8 cellular contexts compared by ENCODE assay signal in the genomic region with DNA sequence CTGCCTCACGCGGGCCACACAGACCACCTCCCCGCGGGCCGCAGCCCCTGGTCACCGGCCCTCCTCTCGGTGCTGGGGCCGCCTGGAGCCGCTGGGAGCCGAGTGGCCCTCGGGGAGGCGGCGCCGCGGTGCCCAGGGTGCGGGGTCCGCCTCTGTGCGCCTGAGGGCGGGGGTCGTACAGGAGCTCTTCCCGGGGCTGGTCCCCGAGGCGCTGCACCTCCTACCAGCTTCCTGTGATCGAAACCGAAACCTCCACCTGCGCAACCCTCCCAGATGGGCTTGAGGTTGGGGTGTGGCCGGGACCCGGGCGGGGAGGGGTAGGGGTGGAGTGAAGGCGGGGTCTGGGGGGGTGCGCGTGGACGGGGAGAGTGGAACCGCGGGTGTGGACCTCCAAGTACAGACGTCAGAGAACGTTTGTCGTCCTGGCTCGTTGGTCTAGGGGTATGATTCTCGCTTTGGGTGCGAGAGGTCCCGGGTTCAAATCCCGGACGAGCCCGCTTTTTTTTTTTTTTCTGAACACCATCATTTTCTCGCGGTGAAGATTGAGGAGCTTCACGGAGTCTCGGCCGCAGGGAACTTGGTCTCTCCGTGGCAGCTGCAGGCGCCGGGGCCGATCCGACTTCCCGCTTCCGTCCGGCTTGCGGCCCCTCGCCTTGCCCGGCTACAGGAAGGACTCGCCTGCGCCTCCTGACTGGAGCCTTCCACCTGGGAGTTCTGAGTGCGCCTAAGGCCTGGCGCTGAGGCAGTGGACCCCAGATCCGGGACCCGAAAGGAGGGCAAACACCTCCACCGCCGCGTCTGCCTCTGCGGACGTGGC. TPM values are rescaled to one million over a fixed set of nuclear protein-coding genes. Genes with fewer than 3 reads are reported as not detected.
DNase-seq lines count a peak whose midpoint lies in the region; ATAC-seq, FAIRE-seq and TF ChIP-seq lines count a peak whose summit lies in the region.

No MANE protein-coding gene starts in this region.

- FAIRE-seq in GM19239 (lab: Jason Lieb, UNC), result peak; percentile 47

- peak overlapping the region; percentile 89 for H3K4me3 Mint-ChIP-seq in activated naive CD4-positive, alpha-beta T cell treated with anti-CD3 and anti-CD28 coated beads for 36 hours

- peaks cover 15% of the 10 kb centered on the region for H3K4me1 Mint-ChIP-seq in activated naive CD4-positive, alpha-beta T cell treated with anti-CD3 and anti-CD28 coated beads for 36 hours (ENCODE audit: low read depth)

- peaks cover 47% of the 10 kb centered on the region for H3K27me3 ChIP-seq in thymus (ENCODE audit: control insufficient read depth, insufficient read depth)

- peak overlapping the region; percentile 78 for H3K27ac Mint-ChIP-seq in activated naive CD4-positive, alpha-beta T cell treated with anti-CD3 and anti-CD28 coated beads for 36 hours

- peaks cover 2% of the 10 kb centered on the region for H3K9me3 ChIP-seq in thymus (ENCODE audit: control insufficient read depth)

- H3K36me3 ChIP-seq in thymus (ENCODE audit: control insufficient read depth, insufficient read depth), result no peaks in the 10 kb centered on the region

- H3K4me3 ChIP-seq in Jurkat, Clone E6-1 (ENCODE audit: low read length), result peak overlapping the region; percentile 76
- peak overlapping the region; percentile 79 for H3K4me3 ChIP-seq in thymus (ENCODE audit: low read length)

- H3K27me3 Mint-ChIP-seq in activated naive CD4-positive, alpha-beta T cell treated with anti-CD3 and anti-CD28 coated beads for 36 hours (ENCODE audit: low read depth), result peaks cover 6% of the 10 kb centered on the region

- H3K27ac ChIP-seq in thymus (ENCODE audit: low read depth), result peak overlapping the region; percentile 46

- no peaks in the 10 kb centered on the region for H3K36me3 Mint-ChIP-seq in activated naive CD4-positive, alpha-beta T cell treated with anti-CD3 and anti-CD28 coated beads for 36 hours (ENCODE audit: low read depth)

- peaks cover 11% of the 10 kb centered on the region for H3K4me1 ChIP-seq in thymus (ENCODE audit: control insufficient read depth, insufficient read depth, low read length)

- under 1% methylated on average over 72 of the region's 72 CpGs for WGBS in thymus

- DNase-seq in AG20443 (ENCODE audit: low spot score) (peak; percentile 95), GM19239 (ENCODE audit: insufficient read length, low spot score) (peak; percentile 66), SK-N-DZ (ENCODE audit: low spot score) (peak; percentile 69), germinal center (ENCODE audit: low spot score) (peak; percentile 90), omental fat pad (ENCODE audit: low spot score) (peak; percentile 79)
- peak; percentile 94 for DNase-seq in Jurkat, Clone E6-1 (ENCODE audit: low read depth, low spot score)
- DNase-seq in activated naive CD4-positive, alpha-beta T cell treated with anti-CD3 and anti-CD28 coated beads for 36 hours, result peak; percentile 82

- H3K9me3 Mint-ChIP-seq in activated naive CD4-positive, alpha-beta T cell treated with anti-CD3 and anti-CD28 coated beads for 36 hours, result peaks cover 2% of the 10 kb centered on the region

- no peak for TF ChIP-seq CTCF in omental fat pad (IDR thresholded peaks at IDR 0.05)

- ATAC-seq in omental fat pad (ENCODE audit: low FRiP score), result peak; percentile 91

- CTCF ChIA-PET in activated naive CD4-positive, alpha-beta T cell treated with anti-CD3 and anti-CD28 coated beads for 36 hours (lab: Charles Lee), result interaction anchor here (0.7 to 2.2 kb wide), 5 partner anchors 9 to 130 kb away, joined by 3 to 10 read pairs (median 5); no protein-coding TSS in a partner anchor

- intact Hi-C loops in activated naive CD4-positive, alpha-beta T cell treated with anti-CD3 and anti-CD28 coated beads for 36 hours (cut with micrococcal nuclease), result loop anchor here (1.0 to 10.0 kb wide), 2 partner anchors 8 to 244 kb away; a partner anchor contains a TSS

RNA-seq across cellular contexts. Expression of a gene that starts 23.9 kb away (rescaled TPM):
- polyA plus RNA-seq in Jurkat, Clone E6-1 (2012; ENCODE audit: insufficient read depth, insufficient read length), result 6.8 TPM
- polyA plus RNA-seq in SK-N-DZ (2014; cell fraction: cytosol; rRNA removed), result 6.1 and 7.0 TPM in 2 replicates
- 7.0 and 9.3 TPM in 2 replicates for polyA plus RNA-seq in SK-N-DZ (2014; cell fraction: nucleus; rRNA removed)
- total RNA-seq in activated naive CD4-positive, alpha-beta T cell treated with anti-CD3 and anti-CD28 coated beads for 36 hours, result 1 to 10 TPM; 6.1 to 6.5 TPM
- 1 to 10 TPM; 1.8 to 4.1 (median 3.6) TPM for total RNA-seq in omental fat pad
- polyA plus RNA-seq in thymus, result 5.2 TPM

RNA-seq across cellular contexts. Expression of a gene that starts 29.3 kb away (rescaled TPM):
- polyA plus RNA-seq in Jurkat, Clone E6-1 (2012; ENCODE audit: insufficient read depth, insufficient read length), result not detected
- polyA plus RNA-seq in SK-N-DZ (2014; cell fraction: cytosol; rRNA removed), result not detected in 2 replicates
- not detected in 2 replicates for polyA plus RNA-seq in SK-N-DZ (2014; cell fraction: nucleus; rRNA removed)
- total RNA-seq in activated naive CD4-positive, alpha-beta T cell treated with anti-CD3 and anti-CD28 coated beads for 36 hours, result not detected
- total RNA-seq in omental fat pad, result not detected
- 0.02 TPM for polyA plus RNA-seq in thymus

RNA-seq across cellular contexts. Expression of a gene that starts 46.3 kb away (rescaled TPM):
- not detected for polyA plus RNA-seq in Jurkat, Clone E6-1 (2012; ENCODE audit: insufficient read depth, insufficient read length)
- polyA plus RNA-seq in SK-N-DZ (2014; cell fraction: cytosol; rRNA removed), result 20.0 and 28.5 TPM in 2 replicates
- 26.1 and 28.8 TPM in 2 replicates for polyA plus RNA-seq in SK-N-DZ (2014; cell fraction: nucleus; rRNA removed)
- under 1 TPM in 1 of 2 experiments, not detected in 1; 0.25 TPM for total RNA-seq in activated naive CD4-positive, alpha-beta T cell treated with anti-CD3 and anti-CD28 coated beads for 36 hours
- 10 to 100 TPM in 2 of 4 donors, 1 to 10 TPM in 2; 7.1 to 16.1 (median 9.7) TPM for total RNA-seq in omental fat pad
- 9.3 TPM for polyA plus RNA-seq in thymus

RNA-seq across cellular contexts. Expression of a gene that starts 59.6 kb away (rescaled TPM):
- not detected for polyA plus RNA-seq in Jurkat, Clone E6-1 (2012; ENCODE audit: insufficient read depth, insufficient read length)
- not detected in 2 replicates for polyA plus RNA-seq in SK-N-DZ (2014; cell fraction: cytosol; rRNA removed)
- 0.69 TPM in 1 of 2 replicates, not detected in the other for polyA plus RNA-seq in SK-N-DZ (2014; cell fraction: nucleus; rRNA removed)
- total RNA-seq in activated naive CD4-positive, alpha-beta T cell treated with anti-CD3 and anti-CD28 coated beads for 36 hours, result under 1 TPM in 1 of 2 experiments, not detected in 1; 0.26 TPM
- under 1 TPM in 1 of 4 donors, not detected in 3; 0.28 TPM for total RNA-seq in omental fat pad
- 0.11 TPM for polyA plus RNA-seq in thymus

Comparison
In these comparisons a context has a peak if more than half of its experiments do, and no peak if none do; other contexts are left out.
1. Peak in every context shown above with its lines: DNase-seq, ATAC-seq, H3K4me3 ChIP-seq and H3K27ac ChIP-seq.
2. RNA of a gene that starts 46.3 kb away (total RNA-seq): 7.1 to 16.1 TPM in omental fat pad; 0.25 TPM in activated naive CD4-positive, alpha-beta T cell treated with anti-CD3 and anti-CD28 coated beads for 36 hours; every median in the first group is over 4 times any median in the second.